Comparison of ENCODE assay signal across 26 cellular contexts in the genomic region with DNA sequence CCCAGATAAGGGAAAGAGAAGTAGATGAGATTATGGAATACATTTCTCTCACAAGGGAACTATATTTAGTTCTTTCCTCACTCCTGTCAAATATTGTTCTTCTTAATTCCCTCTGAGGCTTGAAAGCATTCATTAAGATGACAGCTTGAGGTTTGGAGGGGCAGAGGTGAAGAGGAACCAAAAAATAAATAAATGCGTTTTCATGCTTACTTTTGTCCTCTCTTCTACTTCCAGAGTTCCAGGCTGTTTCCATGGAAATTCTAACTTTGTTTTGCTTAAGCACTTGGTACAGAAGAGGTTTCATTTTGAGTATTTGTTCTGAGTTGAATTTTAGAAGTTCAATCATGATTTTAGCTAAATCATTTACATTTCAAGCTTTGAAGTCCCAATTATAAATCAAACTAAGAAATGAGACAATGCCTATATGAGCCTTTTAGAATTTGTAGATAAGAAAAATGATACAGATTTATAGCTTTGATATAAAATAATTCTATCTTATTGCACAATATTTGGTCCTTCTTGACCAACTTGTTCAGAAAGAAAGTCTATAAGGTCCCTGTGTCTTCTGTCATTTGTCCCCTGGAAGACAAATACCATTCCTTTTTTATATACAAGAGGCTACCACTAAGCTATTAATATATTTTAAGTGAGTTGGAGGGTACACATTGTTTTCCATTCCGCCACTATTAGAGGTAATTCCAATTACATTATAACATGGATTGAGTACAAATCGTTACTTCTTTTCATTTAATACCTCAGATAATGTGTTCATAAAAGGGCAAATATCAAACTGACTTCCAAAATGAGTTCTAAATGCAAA. TPM values are rescaled to one million over a fixed set of nuclear protein-coding genes. Genes with fewer than 3 reads are reported as not detected.
DNase-seq lines count a peak whose midpoint lies in the region; ATAC-seq and TF ChIP-seq lines count a peak whose summit lies in the region.
"Had no signal": no experiment of that assay in that cellular context is flagged by ENCODE, and none has a peak within 500 bp of the region (broad histone marks: within the 10 kb centered on the region; RNA-seq: fewer than 3 reads in every experiment).

No MANE protein-coding gene starts in this region.

- H3K27me3 Mint-ChIP-seq in neural progenitor cell (ENCODE audit: insufficient read depth, low read depth), result peaks cover 2% of the 10 kb centered on the region
- H3K27me3 Mint-ChIP-seq in stimulated activated naive B cell treated with anti-CD40 and anti-IgM and Interleukin-4, amounts not matched to agents 10 μg/mL and 1 μg/mL and 100 μg/mL, for 72 hours, result peaks cover 0 to 3% of the 10 kb centered on the region in 2 donors

- H3K79me2 ChIP-seq in fibroblast of lung (ENCODE audit: control insufficient read depth, insufficient read depth, low read length), result no peaks in the 10 kb centered on the region
- no peaks in the 10 kb centered on the region for H3K79me2 ChIP-seq in neural progenitor cell (ENCODE audit: low read depth)

- H3K9me3 Mint-ChIP-seq in neural progenitor cell, result peaks cover 4% of the 10 kb centered on the region
- peaks cover 0 to 1% of the 10 kb centered on the region in 2 donors for H3K9me3 Mint-ChIP-seq in stimulated activated naive B cell treated with anti-CD40 and anti-IgM and Interleukin-4, amounts not matched to agents 10 μg/mL and 1 μg/mL and 100 μg/mL, for 72 hours
- H3K9me3 Mint-ChIP-seq: activated naive CD4-positive, alpha-beta T cell treated with anti-CD3 and anti-CD28 coated beads, Interleukin-2, amount 50 U/mL, for 72 hours; activated T-cell treated with anti-CD3 and anti-CD28 coated beads, Interleukin-2, amount 50 U/mL, for 72 hours had no signal

- H3K4me3 ChIP-seq in fibroblast of lung (replicated peaks in 1 of 4; ENCODE audit: control extremely low read depth in 1 of 4, insufficient read depth in 1 of 4, low read depth in 3 of 4, low read length in 4 of 4), result no peak overlapping the region
- H3K4me3 ChIP-seq in neural progenitor cell, result no peak overlapping the region
- H3K4me3 ChIP-seq: MG63, pancreas, PC-9 had no signal

- no peak overlapping the region for H3K4me3 Mint-ChIP-seq in neural progenitor cell
- H3K4me3 Mint-ChIP-seq in stimulated activated naive B cell treated with anti-CD40 and anti-IgM and Interleukin-4, amounts not matched to agents 10 μg/mL and 1 μg/mL and 100 μg/mL, for 72 hours, result no peak overlapping the region
- H3K4me3 Mint-ChIP-seq: activated T-cell treated with anti-CD3 and anti-CD28 coated beads, Interleukin-2, amount 50 U/mL, for 72 hours; CD14-positive monocyte; naive thymus-derived CD4-positive, alpha-beta T cell had no signal

- peaks cover 3% of the 10 kb centered on the region for H3K36me3 Mint-ChIP-seq in neural progenitor cell
- no peaks in the 10 kb centered on the region for H3K36me3 Mint-ChIP-seq in stimulated activated naive B cell treated with anti-CD40 and anti-IgM and Interleukin-4, amounts not matched to agents 10 μg/mL and 1 μg/mL and 100 μg/mL, for 72 hours
- H3K36me3 Mint-ChIP-seq: activated naive CD4-positive, alpha-beta T cell treated with anti-CD3 and anti-CD28 coated beads, Interleukin-2, amount 50 U/mL, for 72 hours; CD14-positive monocyte; naive thymus-derived CD4-positive, alpha-beta T cell had no signal

- H2AFZ ChIP-seq in fibroblast of lung (ENCODE audit: low read length) (no peak overlapping the region), neural progenitor cell (replicated peaks) (no peak overlapping the region)
- H2AFZ ChIP-seq: PC-9 had no signal

- H3K4me1 ChIP-seq in fibroblast of lung (ENCODE audit: control insufficient read depth, extremely low read depth, insufficient read depth, low read length) (no peaks in the 10 kb centered on the region), neural progenitor cell (no peaks in the 10 kb centered on the region)
- H3K4me1 ChIP-seq: pancreas had no signal

- H3F3A ChIP-seq in neural progenitor cell (ENCODE audit: low read depth), result no peaks in the 10 kb centered on the region

- DNase-seq in EH (ENCODE audit: low read depth) (peak; percentile 18), SK-N-DZ (ENCODE audit: low spot score) (peak; percentile 41), fibroblast of lung (ENCODE audit: low read depth in 2 of 2) (peak; percentile 52 to 60), neural progenitor cell (ENCODE audit: low spot score) (no peak), AG20443 (ENCODE audit: low spot score) (no peak)
- DNase-seq in stimulated activated naive B cell treated with anti-CD40 and anti-IgM and Interleukin-4, amounts not matched to agents 10 μg/mL and 1 μg/mL and 100 μg/mL, for 72 hours, result no peak
- DNase-seq: ACHN; activated T-cell treated with anti-CD3 and anti-CD28 coated beads, Interleukin-2, amount 50 U/mL, for 72 hours; DMS53; head of caudate nucleus; mammary epithelial cell; MG63; naive thymus-derived CD4-positive, alpha-beta T cell; NCI-H146; NCI-H774; pancreas; PC-9; stimulated activated CD8-positive, alpha-beta memory T cell treated with anti-CD3 and anti-CD28 coated beads, Interleukin-4, amount 100 ng/mL, for 48 hours; substantia nigra had no signal

- H3K36me3 ChIP-seq in fibroblast of lung (ENCODE audit: control insufficient read depth, insufficient read depth, low read length) (no peaks in the 10 kb centered on the region), neural progenitor cell (peaks cover 9% of the 10 kb centered on the region)
- H3K36me3 ChIP-seq: MG63, pancreas had no signal

- ATAC-seq in GM19351 (IDR thresholded peaks at IDR 0.05; ENCODE audit: unreplicated experiment), result no peak
- ATAC-seq in stimulated activated naive B cell treated with anti-CD40 and anti-IgM and Interleukin-4, amounts not matched to agents 10 μg/mL and 1 μg/mL and 100 μg/mL, for 72 hours (replicated peaks), result no peak
- ATAC-seq in HG02870 (IDR thresholded peaks at IDR 0.05; ENCODE audit: unreplicated experiment), result no peak
- ATAC-seq: activated CD4-positive, CD25-positive, alpha-beta regulatory T cell treated with anti-CD3 and anti-CD28 coated beads, Interleukin-2, amount 50 U/mL, for 24 hours; activated naive CD4-positive, alpha-beta T cell treated with anti-CD3 and anti-CD28 coated beads, Interleukin-2, amount 50 U/mL, for 72 hours; activated T-cell treated with anti-CD3 and anti-CD28 coated beads, Interleukin-2, amount 50 U/mL, for 72 hours; naive thymus-derived CD4-positive, alpha-beta T cell; pancreas had no signal

- H3K27ac Mint-ChIP-seq in neural progenitor cell, result peak overlapping the region; percentile 22
- H3K27ac Mint-ChIP-seq in stimulated activated naive B cell treated with anti-CD40 and anti-IgM and Interleukin-4, amounts not matched to agents 10 μg/mL and 1 μg/mL and 100 μg/mL, for 72 hours, result no peak overlapping the region
- H3K27ac Mint-ChIP-seq: activated naive CD4-positive, alpha-beta T cell treated with anti-CD3 and anti-CD28 coated beads, Interleukin-2, amount 50 U/mL, for 72 hours; activated T-cell treated with anti-CD3 and anti-CD28 coated beads, Interleukin-2, amount 50 U/mL, for 72 hours; CD14-positive monocyte; naive thymus-derived CD4-positive, alpha-beta T cell had no signal

- no peak overlapping the region for H3K9ac ChIP-seq in fibroblast of lung (ENCODE audit: insufficient read depth, low read length)
- no peak overlapping the region for H3K9ac ChIP-seq in neural progenitor cell

- H3K27ac ChIP-seq in fibroblast of lung (ENCODE audit: insufficient read depth, low read length), result no peak overlapping the region
- H3K27ac ChIP-seq in neural progenitor cell, result no peak overlapping the region
- H3K27ac ChIP-seq: epithelial cell of prostate, pancreas, PC-9 had no signal

- H3K9me3 ChIP-seq in fibroblast of lung (ENCODE audit: control insufficient read depth, insufficient read depth, low read depth, low read length), result no peaks in the 10 kb centered on the region
- no peaks in the 10 kb centered on the region for H3K9me3 ChIP-seq in neural progenitor cell (ENCODE audit: low read depth)
- H3K9me3 ChIP-seq: MG63, pancreas had no signal

- no peaks in the 10 kb centered on the region for H3K27me3 ChIP-seq in fibroblast of lung (ENCODE audit: control insufficient read depth, insufficient read depth, low read length)
- no peaks in the 10 kb centered on the region for H3K27me3 ChIP-seq in neural progenitor cell
- H3K27me3 ChIP-seq: MG63, pancreas had no signal

- no peaks in the 10 kb centered on the region for H4K20me1 ChIP-seq in fibroblast of lung (ENCODE audit: control insufficient read depth, extremely low read depth, insufficient read depth, low read length)
- no peaks in the 10 kb centered on the region for H4K20me1 ChIP-seq in neural progenitor cell (ENCODE audit: low read depth)

- no peak overlapping the region for H3K4me2 ChIP-seq in fibroblast of lung (ENCODE audit: extremely low read depth, insufficient read depth, low read length)
- H3K4me2 ChIP-seq in neural progenitor cell, result no peak overlapping the region
- H3K4me2 ChIP-seq: PC-9 had no signal

- TF ChIP-seq CTCF in fibroblast of lung (conservative IDR thresholded peaks at IDR 0.05 in 1 of 2, IDR thresholded peaks at IDR 0.05 in 1 of 2; ENCODE audit: low read depth in 1 of 2, low read length in 2 of 2), result no peak
- no peak for TF ChIP-seq CTCF in neural progenitor cell (IDR thresholded peaks at IDR 0.05)

- H3K4me1 Mint-ChIP-seq in neural progenitor cell, result peaks cover 25% of the 10 kb centered on the region
- no peaks in the 10 kb centered on the region for H3K4me1 Mint-ChIP-seq in stimulated activated naive B cell treated with anti-CD40 and anti-IgM and Interleukin-4, amounts not matched to agents 10 μg/mL and 1 μg/mL and 100 μg/mL, for 72 hours
- H3K4me1 Mint-ChIP-seq: CD14-positive monocyte; naive thymus-derived CD4-positive, alpha-beta T cell had no signal

RNA-seq across cellular contexts. Expression of gene RBM24, which starts 16.3 kb away (rescaled TPM):
- 21.8 and 22.4 TPM in 2 replicates for polyA plus RNA-seq in SK-N-DZ (2014; cell fraction: cytosol; rRNA removed)
- polyA plus RNA-seq in SK-N-DZ (2014; cell fraction: nucleus; rRNA removed), result 18.7 and 21.4 TPM in 2 replicates
- total RNA-seq in fibroblast of lung, result 1.0 and 2.5 TPM in 2 replicates
- 1.8 and 2.5 TPM in 2 replicates for polyA plus RNA-seq in fibroblast of lung
- polyA plus RNA-seq in fibroblast of lung (2012), result 0.98 and 1.7 TPM in 2 replicates
- polyA minus RNA-seq in fibroblast of lung (ENCODE audit: low replicate concordance), result 0.35 and 3.7 TPM in 2 replicates
- total RNA-seq in neural progenitor cell (ENCODE audit: low replicate concordance), result 17.3 and 27.6 TPM in 2 replicates
- total RNA-seq: activated CD8-positive, alpha-beta memory T cell treated with anti-CD3 and anti-CD28 coated beads for 36 hours; activated naive CD4-positive, alpha-beta T cell treated with anti-CD3 and anti-CD28 coated beads, Interleukin-2, amount 50 U/mL, for 72 hours; activated T-cell treated with anti-CD3 and anti-CD28 coated beads, Interleukin-2, amount 50 U/mL, for 72 hours; naive thymus-derived CD4-positive, alpha-beta T cell had no signal
- polyA plus RNA-seq: CD14-positive monocyte; naive thymus-derived CD4-positive, alpha-beta T cell had no signal

Comparison
In these comparisons a context has a peak if more than half of its experiments do, and no peak if none do; other contexts are left out.
1. DNase-seq: peak in EH (single experiment), SK-N-DZ (single experiment) and fibroblast of lung (2 of 2); none in neural progenitor cell (single experiment), AG20443 (single experiment) and stimulated activated naive B cell treated with anti-CD40 and anti-IgM and Interleukin-4, amounts not matched to agents 10 μg/mL and 1 μg/mL and 100 μg/mL, for 72 hours (single experiment).